Comparison of ENCODE assay signal across 17 cellular contexts in genomic region chr2:19654310-19655090, GRCh38.
DNase-seq lines count a peak whose midpoint lies in the region; ATAC-seq and TF ChIP-seq lines count a peak whose summit lies in the region.
"Had no signal": no experiment of that assay in that cellular context is flagged by ENCODE, and none has a peak within 500 bp of the region (broad histone marks: within the 10 kb centered on the region; RNA-seq: fewer than 3 reads in every experiment).

No MANE protein-coding gene starts in this region.

- DNase-seq in MCF 10A (ENCODE audit: unreplicated experiment) (peak; percentile 39), breast epithelium (ENCODE audit: low spot score in 2 of 2) (no peak), mammary epithelial cell (peak; percentile 79), epithelial cell of prostate (ENCODE audit: low read depth, low spot score) (no peak), neuronal stem cell (ENCODE audit: low spot score) (no peak), NCI-H187 treated with DMSO at 0.1 percent for 48 hours (lab: John Stamatoyannopoulos, UW) (no peak)
- DNase-seq: 8988T; CD4-positive, alpha-beta memory T cell; DMS153; DMS79; GF-D8; GM23248 had no signal

- H3K4me2 ChIP-seq in mammary epithelial cell (ENCODE audit: insufficient read depth, low read depth, low read length): no peak overlapping the region
- no peak overlapping the region for H3K4me2 ChIP-seq in neuronal stem cell (ENCODE audit: insufficient read depth, low read length, poor library complexity, severe bottlenecking)
- H3K4me2 ChIP-seq: BLaER1 had no signal

- BruUV-seq in MCF 10A (replicated peaks; lab: Mats Ljungman, UMichigan) (no TSS peak), mammary epithelial cell (replicated peaks; lab: Mats Ljungman, UMichigan) (no TSS peak)

- H2AK5ac ChIP-seq in neuronal stem cell (ENCODE audit: low read depth, low read length): peak overlapping the region; percentile 11

- WGBS in mammary epithelial cell (ENCODE audit: low coverage, missing lambda C conversion rate): 97% methylated on average over 9 of the region's 9 CpGs
- WGBS in neuronal stem cell (ENCODE audit: extremely low coverage in 2 of 2, insufficient read length in 2 of 2, insufficient replicate concordance in 1 of 2), 2 donors: no CpG with 5 or more reads among the region's 9 CpGs

- no peaks in the 10 kb centered on the region for H3K27me3 Mint-ChIP-seq in MCF 10A (ENCODE audit: insufficient read depth, unreplicated experiment)

- in situ Hi-C loops in mammary epithelial cell (cut with MboI; ENCODE audit: low sequenced_read_pairs in 2 of 2): no loop called here

- H4K20me1 ChIP-seq in mammary epithelial cell (ENCODE audit: insufficient read depth, low read length): no peaks in the 10 kb centered on the region
- H4K20me1 ChIP-seq: BLaER1 had no signal

- H3K23ac ChIP-seq in neuronal stem cell (ENCODE audit: low read depth, low read length, poor library complexity): no peak overlapping the region

- H2BK12ac ChIP-seq in neuronal stem cell (ENCODE audit: low read length): no peak overlapping the region

- H3K27ac ChIP-seq in breast epithelium: no peak overlapping the region
- peak overlapping the region; percentile 11 for H3K27ac ChIP-seq in mammary epithelial cell (ENCODE audit: insufficient read depth, low read depth, low read length)
- peak overlapping the region; percentile 12 for H3K27ac ChIP-seq in epithelial cell of prostate
- no peak overlapping the region for H3K27ac ChIP-seq in neuronal stem cell (replicated peaks; ENCODE audit: low read length)
- H3K27ac ChIP-seq: BLaER1, GM23248 had no signal

- H2AFZ ChIP-seq in mammary epithelial cell (ENCODE audit: low read depth, low read length) (peak overlapping the region; percentile 63), neuronal stem cell (ENCODE audit: low read length) (no peak overlapping the region)
- H2AFZ ChIP-seq: GM23248 had no signal

- TF ChIP-seq CTCF in MCF 10A (IDR thresholded peaks at IDR 0.05; ENCODE audit: unreplicated experiment) (no peak), breast epithelium (IDR thresholded peaks at IDR 0.05) (no peak), mammary epithelial cell (conservative IDR thresholded peaks at IDR 0.05 in 1 of 2, IDR thresholded peaks at IDR 0.05 in 1 of 2; ENCODE audit: extremely low read depth in 1 of 2, insufficient read depth in 1 of 2, low read depth in 1 of 2, low read length in 2 of 2) (no peak)

- no peak overlapping the region for H3K18ac ChIP-seq in neuronal stem cell (ENCODE audit: low read length)

- no peak overlapping the region for H3K14ac ChIP-seq in neuronal stem cell (ENCODE audit: low read length)

- H2BK120ac ChIP-seq in neuronal stem cell (ENCODE audit: low read depth, low read length): no peak overlapping the region

- H3K4me3 Mint-ChIP-seq in MCF 10A (ENCODE audit: unreplicated experiment): no peak overlapping the region
- H3K4me3 Mint-ChIP-seq: CD14-positive monocyte; CD4-positive, alpha-beta memory T cell had no signal

- H3K4me1 ChIP-seq in breast epithelium (no peaks in the 10 kb centered on the region), mammary epithelial cell (ENCODE audit: insufficient read depth, low read length) (peaks cover 40% of the 10 kb centered on the region), neuronal stem cell (ENCODE audit: control insufficient read depth in 2 of 2, insufficient read depth in 1 of 2, low read depth in 1 of 2, low read length in 2 of 2) (peaks cover 0 to 10% of the 10 kb centered on the region in 2 donors)
- H3K4me1 ChIP-seq: BLaER1, HAP-1 had no signal

- no peak overlapping the region for H4K91ac ChIP-seq in neuronal stem cell (ENCODE audit: low read depth, low read length, poor library complexity)

- no peak overlapping the region for H2BK5ac ChIP-seq in neuronal stem cell (ENCODE audit: low read length)

- H3K79me2 ChIP-seq in mammary epithelial cell (ENCODE audit: insufficient read depth, low read length): no peaks in the 10 kb centered on the region

- H3K27me3 ChIP-seq in breast epithelium: no peaks in the 10 kb centered on the region
- no peaks in the 10 kb centered on the region for H3K27me3 ChIP-seq in mammary epithelial cell (ENCODE audit: insufficient read depth, low read length)
- peaks cover 0 to 2% (median 0%) of the 10 kb centered on the region in 3 experiments for H3K27me3 ChIP-seq in neuronal stem cell (ENCODE audit: control insufficient read depth in 3 of 3, insufficient read depth in 3 of 3, low read depth in 1 of 3, low read length in 3 of 3)
- H3K27me3 ChIP-seq: BLaER1 had no signal

- H3K36me3 ChIP-seq in breast epithelium: no peaks in the 10 kb centered on the region
- H3K36me3 ChIP-seq in mammary epithelial cell (ENCODE audit: insufficient read depth, low read length): no peaks in the 10 kb centered on the region
- H3K36me3 ChIP-seq in neuronal stem cell (replicated peaks in 1 of 2; ENCODE audit: control insufficient read depth in 2 of 2, insufficient read depth in 2 of 2, low read length in 2 of 2): no peaks in the 10 kb centered on the region
- H3K36me3 ChIP-seq: BLaER1, HAP-1 had no signal

- H3K27ac Mint-ChIP-seq in MCF 10A (ENCODE audit: low read depth, unreplicated experiment): peak overlapping the region; percentile 82
- H3K27ac Mint-ChIP-seq: CD14-positive monocyte; CD4-positive, alpha-beta memory T cell had no signal

- no peak overlapping the region for H2BK15ac ChIP-seq in neuronal stem cell (ENCODE audit: low read length)

- dilution Hi-C loops in mammary epithelial cell (cut with HindIII; ENCODE audit: low sequenced_read_pairs): no loop called here

- H3K79me1 ChIP-seq in neuronal stem cell (ENCODE audit: low read depth, low read length): no peaks in the 10 kb centered on the region

- CTCF ChIA-PET in MCF 10A (lab: Yijun Ruan, JAX): no interaction called here
- CTCF ChIA-PET in mammary epithelial cell (lab: Charles Lee; ENCODE audit: low non-redundant PET): no interaction called here

- POLR2A ChIA-PET in MCF 10A (lab: Yijun Ruan, JAX): interaction anchor here (0.6 kb wide), 1 partner anchor 414 kb away, joined by 3 read pairs; no protein-coding TSS in a partner anchor

- H3K4ac ChIP-seq in neuronal stem cell (ENCODE audit: low read length): no peak overlapping the region

- no peak overlapping the region for H3K4me3 ChIP-seq in breast epithelium
- H3K4me3 ChIP-seq in mammary epithelial cell (replicated peaks in 1 of 3; ENCODE audit: insufficient read depth in 1 of 3, low read depth in 2 of 3, low read length in 3 of 3): no peak overlapping the region
- no peak overlapping the region for H3K4me3 ChIP-seq in neuronal stem cell (ENCODE audit: low read length in 2 of 2)
- H3K4me3 ChIP-seq: BLaER1, GM23248, HAP-1 had no signal

- no peak overlapping the region for H4K8ac ChIP-seq in neuronal stem cell (ENCODE audit: low read depth, low read length)

- ATAC-seq in GM21619 (IDR thresholded peaks at IDR 0.05; ENCODE audit: unreplicated experiment) (no peak), GM19395 (IDR thresholded peaks at IDR 0.05; ENCODE audit: unreplicated experiment) (no peak)

- H3K9me3 ChIP-seq in breast epithelium (no peaks in the 10 kb centered on the region), mammary epithelial cell (replicated peaks; ENCODE audit: insufficient read depth, low read length) (no peaks in the 10 kb centered on the region), neuronal stem cell (replicated peaks in 1 of 2; ENCODE audit: control insufficient read depth in 2 of 2, insufficient read depth in 1 of 2, low read depth in 1 of 2, low read length in 2 of 2) (no peaks in the 10 kb centered on the region)
- H3K9me3 ChIP-seq: BLaER1, HAP-1 had no signal

- intact Hi-C loops in MCF 10A (cut with micrococcal nuclease): no loop called here
- intact Hi-C loops in breast epithelium (cut with DNase I; ENCODE audit: low total_unique reads): no loop called here
- intact Hi-C loops in mammary epithelial cell (cut with micrococcal nuclease): no loop called here

- H3K36me3 Mint-ChIP-seq in MCF 10A (ENCODE audit: insufficient read depth, unreplicated experiment): peaks cover 6% of the 10 kb centered on the region
- H3K36me3 Mint-ChIP-seq: CD14-positive monocyte; CD4-positive, alpha-beta memory T cell had no signal

- H3K4me1 Mint-ChIP-seq in MCF 10A (ENCODE audit: insufficient read depth, unreplicated experiment): peaks cover 37% of the 10 kb centered on the region
- H3K4me1 Mint-ChIP-seq: CD14-positive monocyte; CD4-positive, alpha-beta memory T cell had no signal

- H3K9ac ChIP-seq in mammary epithelial cell (ENCODE audit: insufficient read depth, low read length) (no peak overlapping the region), neuronal stem cell (ENCODE audit: low read depth, low read length, poor library complexity) (no peak overlapping the region)
- H3K9ac ChIP-seq: BLaER1, GM23248 had no signal

- no peak for TF ChIP-seq POLR2A in breast epithelium (IDR thresholded peaks at IDR 0.05)

- no peaks in the 10 kb centered on the region for H3K9me3 Mint-ChIP-seq in MCF 10A (ENCODE audit: unreplicated experiment)

Comparison
In these comparisons a context has a peak if more than half of its experiments do, and no peak if none do; other contexts are left out.
1. DNase-seq: peak in MCF 10A (single experiment) and mammary epithelial cell (single experiment); none in breast epithelium (0 of 2), epithelial cell of prostate (single experiment), neuronal stem cell (single experiment) and NCI-H187 treated with DMSO at 0.1 percent for 48 hours (single experiment).
2. H3K27ac ChIP-seq: peak in mammary epithelial cell (single experiment) and epithelial cell of prostate (single experiment); none in breast epithelium (0 of 2) and neuronal stem cell (single experiment).